Comparison of ENCODE assay signal across 8 cellular contexts in the genomic region with DNA sequence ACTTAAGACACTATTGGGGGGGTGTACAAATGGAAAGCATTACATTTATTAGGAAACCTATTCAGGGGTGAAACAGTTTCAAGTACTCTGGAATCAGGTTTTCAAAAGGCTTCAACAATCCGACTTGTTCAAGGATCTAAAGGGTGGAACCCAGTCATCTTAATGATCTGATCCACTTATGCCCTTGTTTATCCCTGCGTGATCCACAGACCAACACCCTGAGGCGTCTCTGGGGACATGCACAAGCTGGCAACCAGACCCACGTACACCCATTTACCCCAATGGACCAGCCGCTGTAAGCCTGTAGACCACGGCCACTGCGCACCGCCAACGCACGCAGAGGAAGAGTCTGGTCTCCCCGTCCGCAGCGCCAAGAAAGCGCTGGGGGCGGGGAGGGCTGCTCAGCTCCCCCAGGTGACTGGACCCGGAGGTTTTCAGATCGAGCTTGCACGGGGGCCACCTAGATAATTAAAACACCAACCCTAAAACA. TPM values are rescaled to one million over a fixed set of nuclear protein-coding genes. Genes with fewer than 3 reads are reported as not detected.
A peak's percentile ranks its signal among the peaks of the same experiment; 100 is the strongest.
DNase-seq lines count a peak whose midpoint lies in the region; ATAC-seq, FAIRE-seq and TF ChIP-seq lines count a peak whose summit lies in the region.

No MANE protein-coding gene starts in this region.

- FAIRE-seq in K562 (lab: Jason Lieb, UNC) = no peak

- TF ChIP-seq POLR2A in K562 (conservative IDR thresholded peaks at IDR 0.05) = no peak
- no peak for TF ChIP-seq POLR2A in suprapubic skin (IDR thresholded peaks at IDR 0.05)

- peak; percentile 16 for ATAC-seq in K562
- ATAC-seq in HG02610 (IDR thresholded peaks at IDR 0.05; ENCODE audit: unreplicated experiment) = no peak
- no peak for ATAC-seq in HG02852 (IDR thresholded peaks at IDR 0.05; ENCODE audit: unreplicated experiment)

- H3K79me2 ChIP-seq in OCI-LY1 (ENCODE audit: insufficient read depth, low read length) (peaks cover 65% of the 10 kb centered on the region), K562 (ENCODE audit: control insufficient read depth, insufficient read depth, low read length) (peaks cover 97% of the 10 kb centered on the region)

- intact Hi-C loops in Calu3 (cut with micrococcal nuclease; ENCODE audit: unreplicated experiment) (loop anchor here (5.0 kb wide), 1 partner anchor 43 kb away; no protein-coding TSS in a partner anchor), K562 (cut with micrococcal nuclease) (loop anchor here (2.0 to 5.0 kb wide), 2 partner anchors 41 to 48 kb away; partner anchors contain the start of gene ZNF487)

- TF ChIP-seq RAD21 in K562 (CRISPR knock-in tag; conservative IDR thresholded peaks at IDR 0.05 in 1 of 2, IDR thresholded peaks at IDR 0.05 in 1 of 2) (0 out of 4 replicates have a peak, but pooled peaks of 1 of the 2 experiments have one; percentile 20), liver (IDR thresholded peaks at IDR 0.05) (no peak)

- H4K20me1 ChIP-seq in OCI-LY1 (ENCODE audit: insufficient read depth, low read length) = 0 out of 2 replicates have a peak, but pooled peaks cover 8% of the 10 kb centered on the region
- H4K20me1 ChIP-seq in K562 (replicated peaks; ENCODE audit: control insufficient read depth, insufficient read depth, low read length) = peaks cover 69% of the 10 kb centered on the region

- CTCF ChIA-PET in Calu3 (lab: Charles Lee) = interaction anchor here (1.0 kb wide), 1 partner anchor 8 kb away, joined by 3 read pairs; no protein-coding TSS in a partner anchor
- CTCF ChIA-PET in K562 (lab: Yijun Ruan, JAX; ENCODE audit: low intra/inter-chr PET ratio) = interaction anchor here (0.5 kb wide), 1 partner anchor 47 kb away, joined by 6 read pairs; no protein-coding TSS in a partner anchor

- H3K9me3 Mint-ChIP-seq in Calu3 (ENCODE audit: low read depth, unreplicated experiment) = no peaks in the 10 kb centered on the region

- peaks cover 6% of the 10 kb centered on the region for H3K9me1 ChIP-seq in K562 (ENCODE audit: control insufficient read depth, insufficient read depth, low read length)

- H3K4me3 Mint-ChIP-seq in Calu3 (ENCODE audit: low read depth, unreplicated experiment) = peak overlapping the region; percentile 85

- peaks cover 96% of the 10 kb centered on the region for H3K36me3 Mint-ChIP-seq in Calu3 (ENCODE audit: insufficient read depth, unreplicated experiment)

- peak overlapping the region; percentile 77 for H3K27ac ChIP-seq in OCI-LY1 (ENCODE audit: low read depth, low read length, poor library complexity, severe bottlenecking)
- H3K27ac ChIP-seq in K562 (ENCODE audit: extremely low read depth, low read depth, low read length) = peak overlapping the region; percentile 96
- H3K27ac ChIP-seq in liver (ENCODE audit: low read depth in 1 of 2, low read length in 2 of 2) = peak overlapping the region; percentile 95 to 97
- H3K27ac ChIP-seq in suprapubic skin = peak overlapping the region; percentile 97

- POLR2A ChIA-PET in K562 (lab: Yijun Ruan, JAX) = interaction anchor here (0.6 to 5.3 kb wide), 15 partner anchors 11 to 1378 kb away, joined by 3 to 73 read pairs (median 4); partner anchors contain the start of genes HNRNPF and ZNF487

- H3K9ac ChIP-seq in OCI-LY1 (ENCODE audit: low read length) = peak overlapping the region; percentile 84
- peak overlapping the region; percentile 96 to 97 for H3K9ac ChIP-seq in K562 (ENCODE audit: insufficient read depth in 1 of 2, low read depth in 2 of 2, low read length in 2 of 2)
- H3K9ac ChIP-seq in liver (ENCODE audit: low read depth in 1 of 2, low read length in 2 of 2) = peak overlapping the region; percentile 49 to 63

- peak overlapping the region; percentile 81 for H3K27ac Mint-ChIP-seq in Calu3 (ENCODE audit: unreplicated experiment)

- peak overlapping the region; percentile 82 for H3K4me3 ChIP-seq in OCI-LY1 (ENCODE audit: low read depth, low read length, poor library complexity, severe bottlenecking)
- peak overlapping the region; percentile 65 for H3K4me3 ChIP-seq in K562
- H3K4me3 ChIP-seq in liver (ENCODE audit: low read depth in 1 of 3, low read length in 3 of 3) = peak overlapping the region; percentile 83 to 87 (median 85)
- peak overlapping the region; percentile 61 for H3K4me3 ChIP-seq in suprapubic skin

- TF ChIP-seq EP300 in K562 (IDR thresholded peaks at IDR 0.05; ENCODE audit: low read length) (no peak), suprapubic skin (IDR thresholded peaks at IDR 0.05) (no peak)

- H3K9me2 ChIP-seq in OCI-LY1 (ENCODE audit: low read depth, low read length) = no peaks in the 10 kb centered on the region

- peak; percentile 39 for DNase-seq in Calu3
- peak in 3 of 4 experiments; percentile 58 to 80 (median 60) for DNase-seq in K562 (ENCODE audit: extremely low read depth in 1 of 4, low spot score in 3 of 4)
- DNase-seq in suprapubic skin (ENCODE audit: low spot score in 2 of 2) = peak in 1 of 2 donors; percentile 77
- DNase-seq in hippocampal formation (lab: John Stamatoyannopoulos, UW) = no peak

- no peak overlapping the region for H2AFZ ChIP-seq in OCI-LY1 (ENCODE audit: low read length)
- no peak overlapping the region for H2AFZ ChIP-seq in K562 (ENCODE audit: low read depth, low read length)

- no peaks in the 10 kb centered on the region for H3F3A ChIP-seq in OCI-LY1 (ENCODE audit: insufficient read depth, low read length)

- H3K4me1 ChIP-seq in OCI-LY1 (ENCODE audit: insufficient read depth, low read length, severe bottlenecking) (peaks cover 52% of the 10 kb centered on the region), K562 (replicated peaks in 1 of 2; ENCODE audit: control insufficient read depth in 2 of 2, insufficient read depth in 2 of 2, low read length in 2 of 2) (peaks cover 56 to 57% of the 10 kb centered on the region in 2 experiments; a peak in 4 of 5 replicates), liver (ENCODE audit: control insufficient read depth in 4 of 4, insufficient read depth in 4 of 4, low read length in 3 of 4) (peaks cover 7 to 63% (median 47%) of the 10 kb centered on the region in 4 donors), suprapubic skin (peaks cover 79% of the 10 kb centered on the region)

- H3K27me3 ChIP-seq in OCI-LY1 (ENCODE audit: insufficient read depth, low read length) (no peaks in the 10 kb centered on the region), K562 (ENCODE audit: control insufficient read depth in 2 of 2, insufficient read depth in 2 of 2, low read length in 2 of 2) (no peaks in the 10 kb centered on the region), liver (ENCODE audit: control insufficient read depth in 4 of 4, insufficient read depth in 4 of 4, low read length in 3 of 4) (no peaks in the 10 kb centered on the region), suprapubic skin (no peaks in the 10 kb centered on the region)

- BruUV-seq in Calu3 (replicated peaks; lab: Mats Ljungman, UMichigan) = no TSS peak
- BruUV-seq in K562 (replicated peaks; lab: Mats Ljungman, UMichigan) = no TSS peak

- H3K9me3 ChIP-seq in OCI-LY1 (ENCODE audit: low read length) (no peaks in the 10 kb centered on the region), K562 (replicated peaks; ENCODE audit: control insufficient read depth, insufficient read depth, low read depth, low read length) (no peaks in the 10 kb centered on the region), liver (ENCODE audit: control insufficient read depth in 4 of 4, low read length in 3 of 4) (no peaks in the 10 kb centered on the region), suprapubic skin (no peaks in the 10 kb centered on the region)

- TF ChIP-seq CTCF in Calu3 (IDR thresholded peaks at IDR 0.05; ENCODE audit: unreplicated experiment) (no peak), OCI-LY1 (IDR thresholded peaks at IDR 0.05; ENCODE audit: low read length) (no peak), K562 (IDR thresholded peaks at IDR 0.05 in 2 of 3, conservative IDR thresholded peaks at IDR 0.05 in 1 of 3; ENCODE audit: insufficient read depth in 2 of 3, low read depth in 1 of 3, low read length in 3 of 3) (no peak), liver (IDR thresholded peaks at IDR 0.05; ENCODE audit: low read depth, low read length, missing input control) (no peak), suprapubic skin (IDR thresholded peaks at IDR 0.05) (no peak)

- 2% methylated on average over 18 of the region's 18 CpGs for WGBS in K562 (ENCODE audit: insufficient coverage, low coverage, missing lambda C conversion rate)
- WGBS in liver = 8% methylated on average over 18 of the region's 18 CpGs
- 13% methylated on average over 7 of the region's 18 CpGs for WGBS in suprapubic skin

- H3K27me3 Mint-ChIP-seq in Calu3 (ENCODE audit: unreplicated experiment) = no peaks in the 10 kb centered on the region

- H3K4me2 ChIP-seq in OCI-LY1 (ENCODE audit: low read length) (peak overlapping the region; percentile 88), K562 (ENCODE audit: insufficient read depth, low read length) (peak overlapping the region; percentile 89)

- peaks cover 56% of the 10 kb centered on the region for H3K4me1 Mint-ChIP-seq in Calu3 (ENCODE audit: low read depth, unreplicated experiment)

- peaks cover 82% of the 10 kb centered on the region for H3K36me3 ChIP-seq in OCI-LY1 (ENCODE audit: insufficient read depth, low read length)
- peaks cover 85% of the 10 kb centered on the region for H3K36me3 ChIP-seq in K562 (ENCODE audit: control insufficient read depth, insufficient read depth, low read length)
- peaks cover 11 to 29% (median 27%) of the 10 kb centered on the region in 4 donors for H3K36me3 ChIP-seq in liver (ENCODE audit: control insufficient read depth in 4 of 4, insufficient read depth in 3 of 4, low read depth in 1 of 4, low read length in 3 of 4)
- H3K36me3 ChIP-seq in suprapubic skin = peaks cover 50% of the 10 kb centered on the region

- in situ Hi-C loops in K562 (cut with MboI) = loop anchor here (5.0 kb wide), 1 partner anchor 57 kb away; no protein-coding TSS in a partner anchor

RNA-seq across cellular contexts. Expression of gene HNRNPF, which starts 13.4 kb away (rescaled TPM):
- total RNA-seq in Calu3 (2022) = 256 and 275 TPM in 2 replicates
- total RNA-seq in K562 (2011; cell fraction: chromatin; rRNA removed; ENCODE audit: low replicate concordance) = 85.6 and 109 TPM in 2 replicates
- total RNA-seq in K562 (2011; cell fraction: nucleolus; rRNA removed) = 72.0 and 75.3 TPM in 2 replicates
- total RNA-seq in K562 (2011; cell fraction: nucleoplasm; rRNA removed) = 72.8 and 78.1 TPM in 2 replicates
- total RNA-seq in K562 (2014; rRNA removed) = 475 and 482 TPM in 2 replicates
- total RNA-seq in K562 (2014; rRNA removed; fragmentation: Illumina TruSeq; extraction: Trizol) = 350 and 367 TPM in 2 replicates
- 425 and 438 TPM in 2 replicates for total RNA-seq in K562 (2015; rRNA removed; fragmentation: Illumina TruSeq; extraction: Trizol)
- total RNA-seq in K562 (2021) = 436 and 489 TPM in 2 replicates
- polyA plus RNA-seq in K562 (2011; rRNA removed) = 331 and 341 TPM in 2 replicates
- polyA plus RNA-seq in K562 (2011; cell fraction: cytosol; rRNA removed) = 281 and 294 TPM in 2 replicates
- polyA plus RNA-seq in K562 (2011; cell fraction: nucleus; rRNA removed) = 122 and 160 TPM in 2 replicates
- polyA plus RNA-seq in K562 (2012) = 322 and 499 TPM in 2 replicates
- polyA plus RNA-seq in K562 (2014; fragmentation: Illumina TruSeq; extraction: Trizol) = 450 and 461 TPM in 2 replicates
- polyA plus RNA-seq in K562 (2014; fragmentation: Nextera tagmentation; extraction: Ambion mirVana) = 100 to 1,000 TPM; 192 to 289 TPM
- polyA plus RNA-seq in K562 (2014; rRNA removed) = 390 and 416 TPM in 2 replicates
- 441 and 450 TPM in 2 replicates for polyA minus RNA-seq in K562 (2011; rRNA and poly(A)+ RNA removed)
- polyA minus RNA-seq in K562 (2011; cell fraction: cytosol; rRNA and poly(A)+ RNA removed) = 190 and 194 TPM in 2 replicates
- polyA minus RNA-seq in K562 (2011; cell fraction: nucleus; rRNA and poly(A)+ RNA removed) = 39.4 and 62.3 TPM in 2 replicates
- total RNA-seq in liver = 100 to 1,000 TPM; 116 to 150 TPM
- 100 to 1,000 TPM in 1 of 2 donors, 10 to 100 TPM in 1; 64.5 to 109 TPM for polyA plus RNA-seq in liver
- total RNA-seq in suprapubic skin = 100 to 1,000 TPM; 180 to 248 (median 217) TPM

RNA-seq across cellular contexts. Expression of gene FXYD4, which starts 24.2 kb away (rescaled TPM):
- total RNA-seq in Calu3 (2022) = not detected in 2 replicates
- total RNA-seq in K562 (2011; cell fraction: chromatin; rRNA removed; ENCODE audit: low replicate concordance) = not detected in 2 replicates
- total RNA-seq in K562 (2011; cell fraction: nucleolus; rRNA removed) = not detected in 2 replicates
- not detected in 2 replicates for total RNA-seq in K562 (2011; cell fraction: nucleoplasm; rRNA removed)
- not detected in 2 replicates for total RNA-seq in K562 (2014; rRNA removed)
- total RNA-seq in K562 (2014; rRNA removed; fragmentation: Illumina TruSeq; extraction: Trizol) = not detected in 2 replicates
- total RNA-seq in K562 (2015; rRNA removed; fragmentation: Illumina TruSeq; extraction: Trizol) = not detected in 2 replicates
- total RNA-seq in K562 (2021) = not detected in 2 replicates
- not detected in 2 replicates for polyA plus RNA-seq in K562 (2011; rRNA removed)
- 0.07 TPM in 1 of 2 replicates, not detected in the other for polyA plus RNA-seq in K562 (2011; cell fraction: cytosol; rRNA removed)
- not detected in 2 replicates for polyA plus RNA-seq in K562 (2011; cell fraction: nucleus; rRNA removed)
- 0.37 TPM in 1 of 2 replicates, not detected in the other for polyA plus RNA-seq in K562 (2012)
- polyA plus RNA-seq in K562 (2014; fragmentation: Illumina TruSeq; extraction: Trizol) = not detected in 2 replicates
- polyA plus RNA-seq in K562 (2014; fragmentation: Nextera tagmentation; extraction: Ambion mirVana) = not detected
- polyA plus RNA-seq in K562 (2014; rRNA removed) = 0.94 TPM in 1 of 2 replicates, not detected in the other
- polyA minus RNA-seq in K562 (2011; rRNA and poly(A)+ RNA removed) = not detected in 2 replicates
- not detected in 2 replicates for polyA minus RNA-seq in K562 (2011; cell fraction: cytosol; rRNA and poly(A)+ RNA removed)
- not detected in 2 replicates for polyA minus RNA-seq in K562 (2011; cell fraction: nucleus; rRNA and poly(A)+ RNA removed)
- total RNA-seq in liver = not detected
- not detected for polyA plus RNA-seq in liver
- not detected for total RNA-seq in suprapubic skin

RNA-seq across cellular contexts. Expression of gene ZNF487, which starts 41.3 kb away (rescaled TPM):
- total RNA-seq in Calu3 (2022) (2.5 and 3.4 TPM in 2 replicates), K562 (2014; rRNA removed) (2.7 and 3.2 TPM in 2 replicates), K562 (2014; rRNA removed; fragmentation: Illumina TruSeq; extraction: Trizol) (4.1 and 4.3 TPM in 2 replicates), K562 (2015; rRNA removed; fragmentation: Illumina TruSeq; extraction: Trizol) (3.7 and 4.3 TPM in 2 replicates), K562 (2021) (1.9 and 3.5 TPM in 2 replicates), liver (1 to 10 TPM; 1.5 to 4.8 TPM), suprapubic skin (10 to 100 TPM in 2 of 4 donors, 1 to 10 TPM in 2; 6.5 to 16.0 (median 10.8) TPM)
- total RNA-seq in K562 (2011; cell fraction: chromatin; rRNA removed; ENCODE audit: low replicate concordance) = 4.8 and 7.6 TPM in 2 replicates
- 4.8 and 5.1 TPM in 2 replicates for total RNA-seq in K562 (2011; cell fraction: nucleolus; rRNA removed)
- 5.8 and 8.5 TPM in 2 replicates for total RNA-seq in K562 (2011; cell fraction: nucleoplasm; rRNA removed)
- polyA plus RNA-seq in K562 (2011; rRNA removed) (5.5 and 5.9 TPM in 2 replicates), K562 (2014; fragmentation: Illumina TruSeq; extraction: Trizol) (4.1 and 4.2 TPM in 2 replicates), K562 (2014; fragmentation: Nextera tagmentation; extraction: Ambion mirVana) (1 to 10 TPM; 6.1 to 6.5 TPM), K562 (2014; rRNA removed) (3.2 and 3.7 TPM in 2 replicates), liver (1 to 10 TPM; 1.3 to 2.3 TPM)
- 4.7 and 4.9 TPM in 2 replicates for polyA plus RNA-seq in K562 (2011; cell fraction: cytosol; rRNA removed)
- polyA plus RNA-seq in K562 (2011; cell fraction: nucleus; rRNA removed) = 2.3 and 3.1 TPM in 2 replicates
- polyA plus RNA-seq in K562 (2012) = 2.6 and 6.6 TPM in 2 replicates
- polyA minus RNA-seq in K562 (2011; rRNA and poly(A)+ RNA removed) = 1.4 and 1.7 TPM in 2 replicates
- polyA minus RNA-seq in K562 (2011; cell fraction: cytosol; rRNA and poly(A)+ RNA removed) = 1.3 and 1.7 TPM in 2 replicates
- polyA minus RNA-seq in K562 (2011; cell fraction: nucleus; rRNA and poly(A)+ RNA removed) = 1.3 and 2.7 TPM in 2 replicates

Comparison
In these comparisons a context has a peak if more than half of its experiments do, and no peak if none do; other contexts are left out.
1. DNase-seq: peak in Calu3 (single experiment) and K562 (3 of 4); none in hippocampal formation (0 of 2).
2. Peak in every context shown above with its lines, with median percentiles within 50 percentile points of each other: H3K27ac ChIP-seq, H3K4me3 ChIP-seq and H3K9ac ChIP-seq.